Comparison of ENCODE assay signal across 16 cellular contexts in the genomic region with DNA sequence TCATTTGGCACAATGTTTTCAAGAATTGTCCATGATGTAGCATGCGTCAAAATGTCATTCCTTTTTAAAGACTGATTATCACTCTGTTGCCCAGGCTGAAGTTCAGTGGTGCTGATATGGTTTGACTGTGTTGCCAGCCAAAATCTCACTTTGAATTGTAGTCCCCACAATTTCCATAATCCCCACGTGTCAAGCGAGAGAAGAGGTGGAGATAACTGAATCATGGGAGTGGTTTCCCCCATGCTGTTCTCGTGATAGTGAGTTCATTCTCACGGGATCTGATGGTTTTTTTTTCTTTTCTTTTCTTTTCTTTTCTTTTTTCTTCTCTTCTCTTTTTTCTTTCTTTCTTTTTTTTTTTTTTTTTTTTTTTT. TPM values are rescaled to one million over a fixed set of nuclear protein-coding genes. Genes with fewer than 3 reads are reported as not detected.
DNase-seq lines count a peak whose midpoint lies in the region; ATAC-seq and TF ChIP-seq lines count a peak whose summit lies in the region.
"Had no signal": no experiment of that assay in that cellular context is flagged by ENCODE, and none has a peak within 500 bp of the region (broad histone marks: within the 10 kb centered on the region; RNA-seq: fewer than 3 reads in every experiment).

No MANE protein-coding gene starts in this region.

- intact Hi-C loops in OCI-LY7 (cut with micrococcal nuclease; ENCODE audit: unreplicated experiment) = no loop called here

- H3K4me3 ChIP-seq in DOHH2 (ENCODE audit: low read length) (peak overlapping the region; percentile 24), OCI-LY7 (ENCODE audit: low read depth, low read length, poor library complexity, severe bottlenecking) (no peak overlapping the region)
- H3K4me3 ChIP-seq: A549 had no signal

- H3K27ac Mint-ChIP-seq in naive B cell = peak overlapping the region in 4 of 6 donors; percentile 4 to 77 (median 52)
- H3K27ac Mint-ChIP-seq in stimulated activated naive CD8-positive, alpha-beta T cell treated with anti-CD3 and anti-CD28 coated beads, Interleukin-15, amount 100 ng/mL, for 72 hours = no peak overlapping the region

- H3K4me3 Mint-ChIP-seq in naive B cell = peak overlapping the region in 5 of 8 donors; percentile 9 to 54 (median 48)
- no peak overlapping the region for H3K4me3 Mint-ChIP-seq in stimulated activated naive CD8-positive, alpha-beta T cell treated with anti-CD3 and anti-CD28 coated beads, Interleukin-15, amount 100 ng/mL, for 72 hours

- H3F3A ChIP-seq in DOHH2 (ENCODE audit: control insufficient read depth, insufficient read depth) = peaks cover 13% of the 10 kb centered on the region; the same call in 1 of the 2 replicates

- H3K4me1 ChIP-seq in DOHH2 (ENCODE audit: control insufficient read depth, low read length) (peaks cover 22% of the 10 kb centered on the region), OCI-LY7 (ENCODE audit: insufficient read depth, low read length, poor library complexity, severe bottlenecking) (peaks cover 14% of the 10 kb centered on the region)

- H3K79me2 ChIP-seq in DOHH2 (ENCODE audit: control insufficient read depth, low read length) = no peaks in the 10 kb centered on the region
- no peaks in the 10 kb centered on the region for H3K79me2 ChIP-seq in OCI-LY7 (ENCODE audit: insufficient read depth, low read depth, low read length)

- peaks cover 13 to 41% (median 28%) of the 10 kb centered on the region in 3 donors for H3K4me1 Mint-ChIP-seq in naive B cell
- H3K4me1 Mint-ChIP-seq in stimulated activated naive CD8-positive, alpha-beta T cell treated with anti-CD3 and anti-CD28 coated beads, Interleukin-15, amount 100 ng/mL, for 72 hours = no peaks in the 10 kb centered on the region

- ATAC-seq in HG02610 (IDR thresholded peaks at IDR 0.05; ENCODE audit: unreplicated experiment) = peak; percentile 51
- ATAC-seq in naive B cell (ENCODE audit: low read depth in 2 of 2) = no peak
- no peak for ATAC-seq in stimulated activated naive CD8-positive, alpha-beta T cell treated with anti-CD3 and anti-CD28 coated beads, Interleukin-15, amount 100 ng/mL, for 72 hours
- ATAC-seq in GM21526 (IDR thresholded peaks at IDR 0.05; ENCODE audit: low FRiP score, unreplicated experiment) = no peak
- ATAC-seq: A549 had no signal

- H3K9me3 ChIP-seq in DOHH2 (ENCODE audit: control insufficient read depth, insufficient read depth, low read length) = no peaks in the 10 kb centered on the region
- H3K9me3 ChIP-seq in OCI-LY7 (ENCODE audit: low read length) = no peaks in the 10 kb centered on the region
- H3K9me3 ChIP-seq: A549 had no signal

- POLR2A ChIA-PET in OCI-LY7 (lab: Charles Lee) = interaction anchor here (0.6 to 0.7 kb wide), 3 partner anchors 45 to 577 kb away, joined by 4 to 8 read pairs (median 5); no protein-coding TSS in a partner anchor

- H3K4me2 ChIP-seq in DOHH2 (ENCODE audit: low read length) (peak overlapping the region; percentile 56), OCI-LY7 (ENCODE audit: low read length) (no peak overlapping the region; the same call in 1 of the 2 replicates)
- H3K4me2 ChIP-seq: A549 had no signal

- H3K27ac ChIP-seq in DOHH2 (ENCODE audit: low read depth, low read length) = peak overlapping the region; percentile 60
- H3K27ac ChIP-seq in OCI-LY7 (ENCODE audit: low read depth, low read length, poor library complexity, severe bottlenecking) = no peak overlapping the region
- H3K27ac ChIP-seq: A549, HL-60 had no signal

- H3K27me3 Mint-ChIP-seq in naive B cell = no peaks in the 10 kb centered on the region
- H3K27me3 Mint-ChIP-seq in stimulated activated naive CD8-positive, alpha-beta T cell treated with anti-CD3 and anti-CD28 coated beads, Interleukin-15, amount 100 ng/mL, for 72 hours = no peaks in the 10 kb centered on the region

- no peaks in the 10 kb centered on the region for H3K36me3 Mint-ChIP-seq in naive B cell

- H3K27me3 ChIP-seq in DOHH2 (ENCODE audit: control insufficient read depth, low read length) = no peaks in the 10 kb centered on the region

- DNase-seq in OCI-LY7 (ENCODE audit: low spot score) (no peak), naive B cell (no peak), LoVo (ENCODE audit: low spot score) (no peak)
- no peak for DNase-seq in activated T-cell treated with anti-CD3 and anti-CD28 coated beads, Interleukin-2, amount 50 U/mL, for 1 hour
- DNase-seq in stimulated activated naive CD8-positive, alpha-beta T cell treated with anti-CD3 and anti-CD28 coated beads, Interleukin-15, amount 100 ng/mL, for 72 hours = no peak
- DNase-seq: COR-L47; NCI-H1930; NCI-H2171; NCI-H446; NCI-H69; NK-92 treated with Interleukin-12 subunit alpha and Interleukin-12 subunit beta, amount 100 ng/mL, for 24 hours had no signal

- H4K20me1 ChIP-seq in DOHH2 (ENCODE audit: control insufficient read depth, insufficient read depth, low read depth, low read length) (no peaks in the 10 kb centered on the region), OCI-LY7 (ENCODE audit: insufficient read depth, low read length) (no peaks in the 10 kb centered on the region)

- H3K36me3 ChIP-seq in DOHH2 (ENCODE audit: control insufficient read depth, low read length) (no peaks in the 10 kb centered on the region), OCI-LY7 (ENCODE audit: insufficient read depth, low read length) (no peaks in the 10 kb centered on the region)

- H3K9me2 ChIP-seq in DOHH2 (replicated peaks; ENCODE audit: control insufficient read depth, low read length) (no peaks in the 10 kb centered on the region), OCI-LY7 (ENCODE audit: insufficient read depth, low read length) (no peaks in the 10 kb centered on the region)

- no TSS peak for BruUV-seq in OCI-LY7 (replicated peaks; lab: Mats Ljungman, UMichigan)

- TF ChIP-seq CTCF in DOHH2 (IDR thresholded peaks at IDR 0.05; ENCODE audit: low read depth, low read length, poor library complexity, severe bottlenecking) (no peak), OCI-LY7 (conservative IDR thresholded peaks at IDR 0.05; ENCODE audit: low read length) (no peak)

- no peaks in the 10 kb centered on the region for H3K9me3 Mint-ChIP-seq in naive B cell
- H3K9me3 Mint-ChIP-seq in stimulated activated naive CD8-positive, alpha-beta T cell treated with anti-CD3 and anti-CD28 coated beads, Interleukin-15, amount 100 ng/mL, for 72 hours = no peaks in the 10 kb centered on the region

- CTCF ChIA-PET in OCI-LY7 (lab: Charles Lee; ENCODE audit: unreplicated experiment) = no interaction called here

- H2AFZ ChIP-seq in OCI-LY7 (ENCODE audit: low read length) = peak overlapping the region; percentile 74

RNA-seq across cellular contexts. Expression of a gene that starts 21.8 kb away (rescaled TPM):
- 5.9 and 10.1 TPM in 2 replicates for total RNA-seq in OCI-LY7 (2014; rRNA removed; shearing (Covaris generic))
- 22.6 and 28.4 TPM in 2 replicates for total RNA-seq in OCI-LY7 (2022)
- 10 to 100 TPM in 4 of 6 donors, 1 to 10 TPM in 2; 5.4 to 12.8 (median 10.7) TPM for polyA plus RNA-seq in naive B cell (ENCODE audit: low read depth in 6 of 6)

Comparison
In these comparisons a context has a peak if more than half of its experiments do, and no peak if none do; other contexts are left out.
1. H3K27ac Mint-ChIP-seq: peak in naive B cell (4 of 6); none in stimulated activated naive CD8-positive, alpha-beta T cell treated with anti-CD3 and anti-CD28 coated beads, Interleukin-15, amount 100 ng/mL, for 72 hours (0 of 2).
2. H3K4me3 Mint-ChIP-seq: peak in naive B cell (5 of 8); none in stimulated activated naive CD8-positive, alpha-beta T cell treated with anti-CD3 and anti-CD28 coated beads, Interleukin-15, amount 100 ng/mL, for 72 hours (0 of 2).